ENCODE assay signal across 8 cellular contexts in the genomic region with DNA sequence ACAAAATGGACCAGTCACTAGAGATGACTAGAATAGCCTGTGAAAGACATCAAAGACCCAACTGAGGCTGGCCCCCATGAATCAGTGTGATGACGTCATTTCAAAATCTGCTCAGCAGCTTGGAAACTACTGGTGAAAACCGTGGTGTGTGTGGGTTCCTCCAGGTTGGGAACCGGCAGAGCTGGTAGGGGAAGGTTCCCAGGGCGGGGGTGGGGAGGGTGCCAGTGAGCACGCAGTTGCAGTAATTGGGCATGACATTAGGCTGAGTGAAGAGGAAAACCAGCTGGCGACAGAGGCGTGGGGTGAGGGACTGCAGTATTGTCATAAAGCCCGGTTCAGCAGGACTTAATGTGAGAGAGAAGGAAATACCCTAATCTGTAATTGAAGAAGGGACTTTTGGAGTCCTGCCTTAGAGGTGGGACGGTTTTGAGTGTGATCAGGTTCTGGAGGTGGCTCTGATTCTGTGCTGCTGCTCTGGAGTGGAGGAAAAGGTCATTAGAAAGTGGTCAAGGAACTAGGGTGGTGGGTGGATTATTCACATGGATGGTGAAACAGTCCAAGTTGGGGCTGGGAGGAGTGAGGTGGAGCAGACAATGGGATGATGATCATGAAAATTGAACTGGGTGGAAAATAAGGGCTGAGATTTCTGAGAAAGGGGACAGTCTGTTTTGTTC. TPM values are rescaled to one million over a fixed set of nuclear protein-coding genes. Genes with fewer than 3 reads are reported as not detected.
DNase-seq lines count a peak whose midpoint lies in the region; ATAC-seq and TF ChIP-seq lines count a peak whose summit lies in the region.

No MANE protein-coding gene starts in this region.

- no peak overlapping the region for H3K4me3 ChIP-seq in GM12864 (ENCODE audit: low read depth, low read length)
- no peak overlapping the region for H3K4me3 ChIP-seq in MG63

- TF ChIP-seq CTCF in GM12864 (IDR thresholded peaks at IDR 0.05; ENCODE audit: low read depth, low read length, missing control alignments), result no peak
- no peak for TF ChIP-seq CTCF in chondrocyte (IDR thresholded peaks at IDR 0.05)

- H3K27me3 Mint-ChIP-seq in chondrocyte (ENCODE audit: low read depth), result no peaks in the 10 kb centered on the region

- H3K4me1 Mint-ChIP-seq in chondrocyte (ENCODE audit: low read depth), result peaks cover 30% of the 10 kb centered on the region

- peak; percentile 40 for DNase-seq in GM12864 (ENCODE audit: low read depth)
- peak; percentile 25 for DNase-seq in MG63
- DNase-seq in chondrocyte (ENCODE audit: low spot score), result no peak
- DNase-seq in sciatic nerve (ENCODE audit: low spot score), result no peak
- DNase-seq in NCI-H526 treated with DMSO at 0.1 percent for 48 hours (lab: John Stamatoyannopoulos, UW), result no peak
- no peak for DNase-seq in cerebellum (ENCODE audit: low spot score)
- DNase-seq in DMS79 treated with DMSO at 0.1 percent for 48 hours (lab: John Stamatoyannopoulos, UW), result no peak

- H3K9me3 ChIP-seq in MG63, result no peaks in the 10 kb centered on the region

- intact Hi-C loops in sciatic nerve (cut with DNase I), result loop anchor here (5.0 to 10.0 kb wide), 2 partner anchors 396 to 739 kb away; no protein-coding TSS in a partner anchor

- no peaks in the 10 kb centered on the region for H3K27me3 ChIP-seq in MG63

- peak overlapping the region; percentile 53 for H3K27ac Mint-ChIP-seq in chondrocyte (ENCODE audit: unreplicated experiment)

- no peaks in the 10 kb centered on the region for H3K36me3 ChIP-seq in MG63

- H3K4me3 Mint-ChIP-seq in chondrocyte (ENCODE audit: unreplicated experiment), result no peak overlapping the region

- no peaks in the 10 kb centered on the region for H3K9me3 Mint-ChIP-seq in chondrocyte (ENCODE audit: low read depth)

- ATAC-seq in GM21529 (IDR thresholded peaks at IDR 0.05; ENCODE audit: unreplicated experiment) (peak; percentile 63), sciatic nerve (peak; percentile 6)

- peaks cover 2% of the 10 kb centered on the region for H3K36me3 Mint-ChIP-seq in chondrocyte (ENCODE audit: low read depth)

RNA-seq across cellular contexts. Expression of a gene that starts 52.0 kb away (rescaled TPM):
- 64.8 and 116 TPM in 2 replicates for total RNA-seq in MG63 (2014; rRNA removed; shearing (Covaris generic); ENCODE audit: low replicate concordance)
- total RNA-seq in chondrocyte, result 51.3 to 93.7 TPM (median 85.7 TPM) in 3 replicates
- total RNA-seq in sciatic nerve, result 30.4 TPM
- total RNA-seq in cerebellum, result 15.1 TPM

Comparison
In these comparisons a context has a peak if more than half of its experiments do, and no peak if none do; other contexts are left out.
1. DNase-seq: peak in GM12864 (single experiment) and MG63 (single experiment); none in chondrocyte (single experiment), sciatic nerve (single experiment), NCI-H526 treated with DMSO at 0.1 percent for 48 hours (single experiment), cerebellum (single experiment) and DMS79 treated with DMSO at 0.1 percent for 48 hours (single experiment).